ENCODE assay signal across 1 cellular context in the genomic region with DNA sequence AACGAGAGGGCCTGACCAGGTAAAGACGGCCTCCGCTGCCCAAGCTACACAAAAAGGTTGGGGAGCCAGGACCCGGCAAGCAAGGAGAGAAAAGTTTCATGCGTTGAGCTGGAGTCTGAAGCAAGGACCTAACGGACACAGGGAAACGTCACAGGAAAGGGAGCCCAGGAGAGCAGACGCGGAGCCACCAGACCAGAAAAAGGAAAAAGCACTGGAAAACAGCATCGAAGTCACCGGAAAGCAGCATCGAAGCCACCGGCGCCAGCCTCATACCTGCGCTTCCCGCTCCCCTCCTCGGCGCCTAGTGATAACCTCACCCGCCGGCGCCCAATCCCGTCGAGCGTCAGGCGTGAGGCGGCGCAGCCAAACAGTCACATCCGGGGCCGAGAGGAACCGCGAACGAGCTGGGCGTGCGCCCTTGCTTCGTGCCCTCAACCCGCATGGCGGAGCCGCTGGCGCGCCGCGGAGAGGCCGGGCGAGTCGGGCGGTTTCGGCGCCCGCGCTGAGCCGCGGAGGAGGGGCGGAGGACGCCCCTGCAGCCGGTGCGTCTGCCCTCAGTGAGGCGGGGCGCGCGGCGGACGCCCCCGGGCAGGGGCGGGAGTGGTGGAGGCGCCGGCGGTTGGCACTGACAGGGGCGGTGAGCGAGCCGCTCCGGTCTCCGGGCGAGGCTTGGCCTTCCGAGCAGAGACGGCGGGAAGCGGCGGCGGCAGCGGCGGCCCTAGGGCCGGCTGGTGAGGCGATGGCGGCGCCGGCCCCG.
TF ChIP-seq lines count a peak whose summit lies in the region.

FBXO45 (plus strand) TSS at position 415 of the 757 bp plus-strand sequence; CDS start at position 740, 325 bp downstream.
WDR53 (minus strand) TSS at position 309 of the 757 bp plus-strand sequence. CDS start 7,079 bp downstream, outside the sequence.

TF ChIP-seq in WTC11, 78 proteins besides CTCF, POLR2A, EP300 and RAD21 (continued from another document and continues in another):
- TF ChIP-seq FOXP4 (CRISPR knock-in tag; IDR thresholded peaks at IDR 0.05) (peak; percentile 71; the same call in 1 of the 2 replicates), HMGA2 (CRISPR knock-in tag; IDR thresholded peaks at IDR 0.05) (no peak), NR3C1 (CRISPR knock-in tag; conservative IDR thresholded peaks at IDR 0.05; ENCODE audit: low read depth) (0 out of 2 replicates have a peak, but pooled peaks have one; percentile 65), NFE2L1 (CRISPR knock-in tag; IDR thresholded peaks at IDR 0.05) (peak; percentile 58; the same call in 1 of the 2 replicates), ZNF263 (CRISPR knock-in tag; IDR thresholded peaks at IDR 0.05; ENCODE audit: low read depth) (no peak), KAT7 (CRISPR knock-in tag; IDR thresholded peaks at IDR 0.05; ENCODE audit: borderline replicate concordance) (no peak), ZNF671 (CRISPR knock-in tag; IDR thresholded peaks at IDR 0.05) (no peak), FOXK1 (CRISPR knock-in tag; IDR thresholded peaks at IDR 0.05) (peak; percentile 98), ELF4 (CRISPR knock-in tag; IDR thresholded peaks at IDR 0.05; ENCODE audit: low read depth) (no peak), ZNF317 (CRISPR knock-in tag; IDR thresholded peaks at IDR 0.05; ENCODE audit: borderline replicate concordance, low read depth) (no peak), PRRX2 (CRISPR knock-in tag; IDR thresholded peaks at IDR 0.05) (no peak), SP1 (CRISPR knock-in tag; conservative IDR thresholded peaks at IDR 0.05) (peak; percentile 99), HMGXB4 (CRISPR knock-in tag; IDR thresholded peaks at IDR 0.05) (peak; percentile 74; the same call in 1 of the 2 replicates), JUN (CRISPR knock-in tag; IDR thresholded peaks at IDR 0.05) (peak; percentile 26; the same call in 1 of the 2 replicates), ETV6 (CRISPR knock-in tag; IDR thresholded peaks at IDR 0.05) (peak; percentile 95), TEAD1 (CRISPR knock-in tag; IDR thresholded peaks at IDR 0.05) (peak; percentile 46), AR (CRISPR knock-in tag; IDR thresholded peaks at IDR 0.05) (no peak), PRDM15 (CRISPR knock-in tag; IDR thresholded peaks at IDR 0.05) (0 out of 2 replicates have a peak, but pooled peaks have one; percentile 21), GABPB1 (CRISPR knock-in tag; IDR thresholded peaks at IDR 0.05) (peak; percentile 82), IRF1 (CRISPR knock-in tag; IDR thresholded peaks at IDR 0.05) (no peak; the same call in 1 of the 2 replicates), JAZF1 (CRISPR knock-in tag; IDR thresholded peaks at IDR 0.05) (no peak), ZBTB21 (CRISPR knock-in tag; IDR thresholded peaks at IDR 0.05; ENCODE audit: borderline replicate concordance) (peak; percentile 57; the same call in 1 of the 2 replicates), ZBTB43 (CRISPR knock-in tag; IDR thresholded peaks at IDR 0.05) (0 out of 2 replicates have a peak, but pooled peaks have one; percentile 66), ZNF232 (CRISPR knock-in tag; IDR thresholded peaks at IDR 0.05) (peak; percentile 71; the same call in 1 of the 2 replicates)
- TF ChIP-seq, protein P1, sequence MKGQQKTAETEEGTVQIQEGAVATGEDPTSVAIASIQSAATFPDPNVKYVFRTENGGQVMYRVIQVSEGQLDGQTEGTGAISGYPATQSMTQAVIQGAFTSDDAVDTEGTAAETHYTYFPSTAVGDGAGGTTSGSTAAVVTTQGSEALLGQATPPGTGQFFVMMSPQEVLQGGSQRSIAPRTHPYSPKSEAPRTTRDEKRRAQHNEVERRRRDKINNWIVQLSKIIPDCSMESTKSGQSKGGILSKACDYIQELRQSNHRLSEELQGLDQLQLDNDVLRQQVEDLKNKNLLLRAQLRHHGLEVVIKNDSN (CRISPR knock-in tag; IDR thresholded peaks at IDR 0.05) = peak; percentile 14; the same call in 1 of the 2 replicates
- TF ChIP-seq, protein P2, sequence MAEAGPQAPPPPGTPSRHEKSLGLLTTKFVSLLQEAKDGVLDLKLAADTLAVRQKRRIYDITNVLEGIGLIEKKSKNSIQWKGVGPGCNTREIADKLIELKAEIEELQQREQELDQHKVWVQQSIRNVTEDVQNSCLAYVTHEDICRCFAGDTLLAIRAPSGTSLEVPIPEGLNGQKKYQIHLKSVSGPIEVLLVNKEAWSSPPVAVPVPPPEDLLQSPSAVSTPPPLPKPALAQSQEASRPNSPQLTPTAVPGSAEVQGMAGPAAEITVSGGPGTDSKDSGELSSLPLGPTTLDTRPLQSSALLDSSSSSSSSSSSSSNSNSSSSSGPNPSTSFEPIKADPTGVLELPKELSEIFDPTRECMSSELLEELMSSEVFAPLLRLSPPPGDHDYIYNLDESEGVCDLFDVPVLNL (CRISPR knock-in tag; IDR thresholded peaks at IDR 0.05; ENCODE audit: borderline replicate concordance, low read depth) = peak; percentile 86; the same call in 1 of the 2 replicates
- TF ChIP-seq, protein P3, sequence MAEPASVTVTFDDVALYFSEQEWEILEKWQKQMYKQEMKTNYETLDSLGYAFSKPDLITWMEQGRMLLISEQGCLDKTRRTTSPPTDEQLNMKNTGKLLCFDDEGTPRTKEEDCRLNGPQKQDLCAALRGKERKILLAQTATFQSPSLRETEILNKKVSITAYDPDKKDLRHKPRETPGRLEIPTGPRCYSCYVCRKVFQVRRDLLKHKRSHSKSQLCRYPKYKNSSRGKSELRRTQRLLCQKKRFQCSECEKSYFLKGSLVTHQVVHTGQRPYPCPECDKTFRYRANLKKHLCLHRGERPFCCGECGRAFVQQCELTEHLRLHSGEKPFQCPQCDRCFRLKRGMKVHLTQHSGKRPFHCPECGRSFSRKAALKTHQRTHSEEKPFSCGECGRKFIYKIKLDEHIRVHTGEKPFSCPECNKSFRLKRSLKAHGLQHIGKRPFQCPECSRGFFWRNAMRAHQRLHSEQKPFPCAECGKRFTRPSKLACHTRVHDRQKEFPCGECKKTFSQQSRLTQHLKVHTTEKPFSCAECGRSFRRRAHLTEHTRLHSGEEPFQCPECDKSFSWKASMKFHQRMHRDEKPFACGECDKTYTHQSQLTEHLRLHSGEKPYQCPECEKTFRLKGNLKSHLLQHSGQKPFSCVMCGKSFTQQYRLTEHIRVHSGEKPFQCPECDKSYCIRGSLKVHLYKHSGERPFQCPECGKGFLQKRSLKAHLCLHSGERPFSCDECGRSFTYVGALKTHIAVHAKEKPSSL (CRISPR knock-in tag; conservative IDR thresholded peaks at IDR 0.05) = no peak
- TF ChIP-seq, protein P4, sequence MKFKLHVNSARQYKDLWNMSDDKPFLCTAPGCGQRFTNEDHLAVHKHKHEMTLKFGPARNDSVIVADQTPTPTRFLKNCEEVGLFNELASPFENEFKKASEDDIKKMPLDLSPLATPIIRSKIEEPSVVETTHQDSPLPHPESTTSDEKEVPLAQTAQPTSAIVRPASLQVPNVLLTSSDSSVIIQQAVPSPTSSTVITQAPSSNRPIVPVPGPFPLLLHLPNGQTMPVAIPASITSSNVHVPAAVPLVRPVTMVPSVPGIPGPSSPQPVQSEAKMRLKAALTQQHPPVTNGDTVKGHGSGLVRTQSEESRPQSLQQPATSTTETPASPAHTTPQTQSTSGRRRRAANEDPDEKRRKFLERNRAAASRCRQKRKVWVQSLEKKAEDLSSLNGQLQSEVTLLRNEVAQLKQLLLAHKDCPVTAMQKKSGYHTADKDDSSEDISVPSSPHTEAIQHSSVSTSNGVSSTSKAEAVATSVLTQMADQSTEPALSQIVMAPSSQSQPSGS (CRISPR knock-in tag; IDR thresholded peaks at IDR 0.05; ENCODE audit: borderline replicate concordance, low read depth) = no peak
